In genomic region chr7:139973091-139973490, GRCh38 we compare ENCODE assay signal across 15 cellular contexts.
DNase-seq lines count a peak whose midpoint lies in the region; ATAC-seq, FAIRE-seq and TF ChIP-seq lines count a peak whose summit lies in the region.
"Had no signal": no experiment of that assay in that cellular context is flagged by ENCODE, and none has a peak within 500 bp of the region (broad histone marks: within the 10 kb centered on the region; RNA-seq: fewer than 3 reads in every experiment).

No MANE protein-coding gene starts in this region.

- no peak for FAIRE-seq in RCC 7860 (lab: Jason Lieb, UNC)

- H3K27ac Mint-ChIP-seq in brain = peak overlapping the region in 3 of 5 experiments; percentile 35 to 61 (median 54)
- H3K27ac Mint-ChIP-seq in activated T-cell treated with anti-CD3 and anti-CD28 coated beads, Interleukin-2, amount 50 U/mL, for 72 hours = no peak overlapping the region
- H3K27ac Mint-ChIP-seq: CD4-positive, CD25-positive, alpha-beta regulatory T cell had no signal

- peak; percentile 23 for DNase-seq in HEK293T (ENCODE audit: extremely low spot score)
- peak; percentile 93 for DNase-seq in left kidney (ENCODE audit: low read depth, low spot score)
- no peak for DNase-seq in colonic mucosa
- no peak for DNase-seq in RCC 7860 (ENCODE audit: low spot score)
- no peak for DNase-seq in activated T-cell treated with anti-CD3 and anti-CD28 coated beads, Interleukin-2, amount 50 U/mL, for 72 hours
- DNase-seq in NCI-H774 (lab: John Stamatoyannopoulos, UW) = no peak
- DNase-seq: ACHN; CD4-positive, CD25-positive, alpha-beta regulatory T cell; DMS53; GF-D8; H7 had no signal

- POLR2A ChIA-PET in HEK293T (lab: Yijun Ruan, JAX) = no interaction called here

- H3K36me3 ChIP-seq in parathyroid adenoma (ENCODE audit: control insufficient read depth, insufficient read depth, low read length) = no peaks in the 10 kb centered on the region
- no peaks in the 10 kb centered on the region for H3K36me3 ChIP-seq in colonic mucosa

- peaks cover 51% of the 10 kb centered on the region for H3K4me1 Mint-ChIP-seq in brain
- peaks cover 6% of the 10 kb centered on the region for H3K4me1 Mint-ChIP-seq in activated T-cell treated with anti-CD3 and anti-CD28 coated beads, Interleukin-2, amount 50 U/mL, for 72 hours (ENCODE audit: low read depth)

- H3K9me3 ChIP-seq in parathyroid adenoma (ENCODE audit: control insufficient read depth, low read length) = no peaks in the 10 kb centered on the region
- no peaks in the 10 kb centered on the region for H3K9me3 ChIP-seq in colonic mucosa

- H3K9ac ChIP-seq in parathyroid adenoma (no peak overlapping the region), colonic mucosa (ENCODE audit: low read depth in 2 of 2, low read length in 2 of 2) (no peak overlapping the region)
- H3K9ac ChIP-seq: BLaER1 treated with 17β-estradiol and CSF1 and Interleukin-3, amounts not matched to agents 10 nM and 100 nM had no signal

- H3K9me3 Mint-ChIP-seq in brain = no peaks in the 10 kb centered on the region
- H3K9me3 Mint-ChIP-seq in activated T-cell treated with anti-CD3 and anti-CD28 coated beads, Interleukin-2, amount 50 U/mL, for 72 hours = no peaks in the 10 kb centered on the region

- CTCF ChIA-PET in HEK293T (lab: Yijun Ruan, JAX) = no interaction called here

- H3K27me3 Mint-ChIP-seq in brain = peaks cover 9% of the 10 kb centered on the region
- H3K27me3 Mint-ChIP-seq in activated T-cell treated with anti-CD3 and anti-CD28 coated beads, Interleukin-2, amount 50 U/mL, for 72 hours (ENCODE audit: low read depth) = no peaks in the 10 kb centered on the region

- ATAC-seq in activated T-cell treated with anti-CD3 and anti-CD28 coated beads, Interleukin-2, amount 50 U/mL, for 72 hours (replicated peaks in 1 of 2) = no peak

- H3K36me3 Mint-ChIP-seq in brain = no peaks in the 10 kb centered on the region
- H3K36me3 Mint-ChIP-seq in activated T-cell treated with anti-CD3 and anti-CD28 coated beads, Interleukin-2, amount 50 U/mL, for 72 hours (ENCODE audit: insufficient read depth in 2 of 2) = no peaks in the 10 kb centered on the region
- H3K36me3 Mint-ChIP-seq: CD4-positive, CD25-positive, alpha-beta regulatory T cell had no signal

- intact Hi-C loops in colonic mucosa (cut with DNase I) = no loop called here

- peak overlapping the region; percentile 30 for H2AFZ ChIP-seq in parathyroid adenoma

- H3K4me3 Mint-ChIP-seq in brain = no peak overlapping the region
- H3K4me3 Mint-ChIP-seq in activated T-cell treated with anti-CD3 and anti-CD28 coated beads, Interleukin-2, amount 50 U/mL, for 72 hours = no peak overlapping the region
- H3K4me3 Mint-ChIP-seq: CD4-positive, CD25-positive, alpha-beta regulatory T cell had no signal

- H3K27ac ChIP-seq in parathyroid adenoma (no peak overlapping the region), colonic mucosa (no peak overlapping the region)
- H3K27ac ChIP-seq: BLaER1 treated with 17β-estradiol and CSF1 and Interleukin-3, amounts not matched to agents 10 nM and 100 nM; HL-60 had no signal

- peaks cover 10% of the 10 kb centered on the region for H3K4me1 ChIP-seq in parathyroid adenoma
- no peaks in the 10 kb centered on the region for H3K4me1 ChIP-seq in colonic mucosa

- no peak overlapping the region for H3K4me2 ChIP-seq in parathyroid adenoma (ENCODE audit: low read length)
- H3K4me2 ChIP-seq: BLaER1 treated with 17β-estradiol and CSF1 and Interleukin-3, amounts not matched to agents 10 nM and 100 nM had no signal

- TF ChIP-seq CTCF in brain (conservative IDR thresholded peaks at IDR 0.05) (no peak), parathyroid adenoma (IDR thresholded peaks at IDR 0.05) (no peak), colonic mucosa (IDR thresholded peaks at IDR 0.05) (no peak)

- H3K27me3 ChIP-seq in parathyroid adenoma (ENCODE audit: control insufficient read depth, insufficient read depth, low read length) (no peaks in the 10 kb centered on the region), colonic mucosa (no peaks in the 10 kb centered on the region)
- H3K27me3 ChIP-seq: BLaER1 treated with 17β-estradiol and CSF1 and Interleukin-3, amounts not matched to agents 10 nM and 100 nM had no signal

- H3K79me2 ChIP-seq in parathyroid adenoma = no peaks in the 10 kb centered on the region

- H3K4me3 ChIP-seq in parathyroid adenoma (ENCODE audit: low read depth, low read length) (no peak overlapping the region), colonic mucosa (no peak overlapping the region)
- H3K4me3 ChIP-seq: BLaER1 treated with 17β-estradiol and CSF1 and Interleukin-3, amounts not matched to agents 10 nM and 100 nM had no signal

TF ChIP-seq in HEK293T, 16 proteins besides CTCF, POLR2A, EP300 and RAD21:
- TF ChIP-seq SP1 (IDR thresholded peaks at IDR 0.05) (no peak), BHLHE40 (IDR thresholded peaks at IDR 0.05; ENCODE audit: borderline replicate concordance) (no peak), FOXK2 (IDR thresholded peaks at IDR 0.05) (no peak), HDGF (IDR thresholded peaks at IDR 0.05; ENCODE audit: borderline replicate concordance) (no peak), ARNT (IDR thresholded peaks at IDR 0.05) (no peak), TARDBP (IDR thresholded peaks at IDR 0.05) (no peak), NFRKB (IDR thresholded peaks at IDR 0.05) (no peak)
- TF ChIP-seq, protein P1, sequence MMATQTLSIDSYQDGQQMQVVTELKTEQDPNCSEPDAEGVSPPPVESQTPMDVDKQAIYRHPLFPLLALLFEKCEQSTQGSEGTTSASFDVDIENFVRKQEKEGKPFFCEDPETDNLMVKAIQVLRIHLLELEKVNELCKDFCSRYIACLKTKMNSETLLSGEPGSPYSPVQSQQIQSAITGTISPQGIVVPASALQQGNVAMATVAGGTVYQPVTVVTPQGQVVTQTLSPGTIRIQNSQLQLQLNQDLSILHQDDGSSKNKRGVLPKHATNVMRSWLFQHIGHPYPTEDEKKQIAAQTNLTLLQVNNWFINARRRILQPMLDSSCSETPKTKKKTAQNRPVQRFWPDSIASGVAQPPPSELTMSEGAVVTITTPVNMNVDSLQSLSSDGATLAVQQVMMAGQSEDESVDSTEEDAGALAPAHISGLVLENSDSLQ (IDR thresholded peaks at IDR 0.05) = peak; percentile 37

Comparison
In these comparisons a context has a peak if more than half of its experiments do, and no peak if none do; other contexts are left out.
1. DNase-seq: peak in HEK293T (single experiment) and left kidney (single experiment); none in colonic mucosa (single experiment), RCC 7860 (single experiment), activated T-cell treated with anti-CD3 and anti-CD28 coated beads, Interleukin-2, amount 50 U/mL, for 72 hours (0 of 2) and NCI-H774 (single experiment).